In the genomic region with DNA sequence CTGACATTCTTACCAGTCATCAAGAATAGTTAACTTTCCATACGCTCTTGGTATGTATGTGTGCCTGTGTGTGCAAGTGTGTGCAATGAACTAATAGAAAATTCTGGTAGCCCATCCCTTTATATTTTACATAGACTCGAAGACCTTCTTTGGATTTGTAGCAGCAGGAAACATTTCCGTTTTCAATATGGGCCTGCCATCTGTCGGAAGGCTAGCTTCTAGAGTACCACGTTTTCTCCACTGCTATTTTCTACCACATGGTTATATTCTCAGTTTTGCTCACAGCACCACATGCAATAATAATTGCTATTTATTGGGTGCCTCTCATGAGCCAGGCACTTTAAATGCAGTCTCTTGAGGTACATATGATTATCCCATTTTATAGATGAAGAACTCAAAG, we compare ENCODE assay signal across 6 cellular contexts. TPM values are rescaled to one million over a fixed set of nuclear protein-coding genes. Genes with fewer than 3 reads are reported as not detected.
"Had no signal": no experiment of that assay in that cellular context is flagged by ENCODE, and none has a peak within 500 bp of the region (broad histone marks: within the 10 kb centered on the region; RNA-seq: fewer than 3 reads in every experiment).

No MANE protein-coding gene starts in this region.

- DNase-seq: H9, HCEC 1CT, KBM-7 had no signal

- H3K4me3 ChIP-seq: GM23338 had no signal

- ATAC-seq: GM23338, HepG2 had no signal

- H3K27ac ChIP-seq: HL-60 had no signal

RNA-seq across cellular contexts. Expression of a gene that starts 47.9 kb away (rescaled TPM):
- total RNA-seq: HepG2 had no signal
